In the genomic region with DNA sequence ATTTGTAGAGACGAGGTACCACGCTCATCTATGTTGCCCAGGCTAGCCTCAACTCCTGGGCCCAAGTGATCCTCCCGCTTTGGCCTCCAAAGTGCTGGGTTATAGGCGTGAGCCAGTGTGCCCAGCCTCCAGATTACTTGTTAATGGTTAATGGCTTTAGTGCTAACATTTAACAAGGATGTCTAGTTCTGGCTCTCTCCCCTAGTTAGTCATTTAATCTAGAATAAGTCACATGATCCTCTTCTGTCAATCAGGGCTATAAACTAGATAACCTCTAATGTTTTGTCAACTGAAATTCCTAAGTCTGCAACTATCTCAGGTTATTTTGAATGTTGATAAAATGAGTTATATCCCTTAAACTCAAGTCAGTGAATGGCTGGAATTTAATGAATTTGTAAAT, we compare ENCODE assay signal across 28 cellular contexts. TPM values are rescaled to one million over a fixed set of nuclear protein-coding genes. Genes with fewer than 3 reads are reported as not detected.
"Had no signal": no experiment of that assay in that cellular context is flagged by ENCODE, and none has a peak within 500 bp of the region (broad histone marks: within the 10 kb centered on the region; RNA-seq: fewer than 3 reads in every experiment).

No MANE protein-coding gene starts in this region.

- ATAC-seq: activated CD4-positive, alpha-beta T cell treated with anti-CD3 and anti-CD28 coated beads for 36 hours; activated T-cell treated with anti-CD3 and anti-CD28 coated beads, Interleukin-2, amount 50 U/mL, for 72 hours; body of pancreas; left cardiac atrium; naive thymus-derived CD4-positive, alpha-beta T cell; psoas muscle had no signal

- H3K4me2 ChIP-seq: neural progenitor cell had no signal

- H3K79me2 ChIP-seq: parathyroid adenoma had no signal

- H3K27me3 ChIP-seq: adrenal gland, body of pancreas, esophagus squamous epithelium, neural progenitor cell, right atrium auricular region, uterus had no signal

- DNase-seq: activated CD4-positive, alpha-beta T cell treated with anti-CD3 and anti-CD28 coated beads for 36 hours; activated CD4-positive, CD25-positive, alpha-beta regulatory T cell; activated effector memory CD4-positive, alpha-beta T cell treated with Interleukin-2 at 50 U/mL for 16 hours; activated naive CD4-positive, alpha-beta T cell treated with Interleukin-2 at 50 U/mL for 16 hours; activated T-cell treated with anti-CD3 and anti-CD28 coated beads for 4 hours; activated T-cell treated with anti-CD3 and anti-CD28 coated beads, Interleukin-2, amount 50 U/mL, for 72 hours; aorta; body of pancreas; effector CD8-positive, alpha-beta T cell; esophagus squamous epithelium; foreskin melanocyte; left cardiac atrium; naive thymus-derived CD4-positive, alpha-beta T cell; occipital lobe; psoas muscle; substantia nigra; uterus had no signal

- H3K9ac ChIP-seq: neural progenitor cell, parathyroid adenoma had no signal

- H3K27ac Mint-ChIP-seq: activated CD4-positive, alpha-beta T cell treated with anti-CD3 and anti-CD28 coated beads for 36 hours; mesothelial cell of epicardium; neural progenitor cell; type B pancreatic cell had no signal

- FAIRE-seq: islet of Langerhans had no signal

- H3K9me3 Mint-ChIP-seq: activated T-cell treated with anti-CD3 and anti-CD28 coated beads, Interleukin-2, amount 50 U/mL, for 72 hours; mesothelial cell of epicardium; naive thymus-derived CD4-positive, alpha-beta T cell; neural progenitor cell; stimulated activated naive CD8-positive, alpha-beta T cell treated with anti-CD3 and anti-CD28 coated beads, Interleukin-15, Interleukin-2, amounts not matched to agents 100 ng/mL and 50 ng/mL, for 24 hours; type B pancreatic cell had no signal

- H3K27ac ChIP-seq: adrenal gland, body of pancreas, epithelial cell of prostate, esophagus squamous epithelium, neural progenitor cell, parathyroid adenoma, psoas muscle, right atrium auricular region, uterus had no signal

- H3K4me3 Mint-ChIP-seq: activated CD4-positive, alpha-beta T cell treated with anti-CD3 and anti-CD28 coated beads for 36 hours; activated naive CD8-positive, alpha-beta T cell; activated T-cell treated with anti-CD3 and anti-CD28 coated beads, Interleukin-2, amount 50 U/mL, for 72 hours; mesothelial cell of epicardium; naive thymus-derived CD4-positive, alpha-beta T cell; neural progenitor cell; stimulated activated naive CD8-positive, alpha-beta T cell treated with anti-CD3 and anti-CD28 coated beads, Interleukin-15, Interleukin-2, amounts not matched to agents 100 ng/mL and 50 ng/mL, for 24 hours; type B pancreatic cell had no signal

- H3K4me1 Mint-ChIP-seq: mesothelial cell of epicardium, neural progenitor cell had no signal

- H3K36me3 ChIP-seq: uterus had no signal

- H2AFZ ChIP-seq: neural progenitor cell, parathyroid adenoma had no signal

- H3K9me3 ChIP-seq: adrenal gland, body of pancreas, esophagus squamous epithelium, psoas muscle, right atrium auricular region, uterus had no signal

- H3K4me3 ChIP-seq: adrenal gland, body of pancreas, esophagus squamous epithelium, neural progenitor cell, psoas muscle, right atrium auricular region, uterus had no signal

- H3K4me1 ChIP-seq: adrenal gland, esophagus squamous epithelium, neural progenitor cell, parathyroid adenoma, psoas muscle, right atrium auricular region, uterus had no signal

RNA-seq across cellular contexts. Expression of gene DEPDC4, which starts 50.5 kb away (rescaled TPM):
- total RNA-seq: lower leg skin had no signal
